Comparison of ENCODE assay signal across 8 cellular contexts in genomic region chr19:6516659-6517291, GRCh38.
DNase-seq lines count a peak whose midpoint lies in the region; ATAC-seq and TF ChIP-seq lines count a peak whose summit lies in the region.

No MANE protein-coding gene starts in this region.

- CTCF ChIA-PET in GM10248 (lab: Yijun Ruan, JAX): interaction anchor here (0.6 to 4.3 kb wide), 39 partner anchors 11 to 351 kb away, joined by 3 to 40 read pairs (median 4); partner anchors contain the start of genes DENND1C, GPR108, TUBB4A and VAV1

- peak; percentile 98 for TF ChIP-seq CTCF in GM10248 (IDR thresholded peaks at IDR 0.05; ENCODE audit: control extremely low read depth, extremely low read depth, low read depth, missing control alignments)

- H3K27ac ChIP-seq in caudate nucleus (ENCODE audit: low read depth, low read length): peak overlapping the region; percentile 94

- peak; percentile 85 for DNase-seq in GM10248 (ENCODE audit: extremely low spot score)
- peak; percentile 86 for DNase-seq in NCI-H2196 treated with DMSO at 0.1 percent for 48 hours (lab: John Stamatoyannopoulos, UW; ENCODE audit: unreplicated experiment)
- peak; percentile 83 to 93 (median 91) for DNase-seq in activated CD4-positive, CD25-positive, alpha-beta regulatory T cell (lab: John Stamatoyannopoulos, UW)
- DNase-seq in caudate nucleus (lab: John Stamatoyannopoulos, UW): peak in 60 of 61 donors; percentile 11 to 92 (median 80)
- peak; percentile 90 for DNase-seq in islet precursor cell
- peak; percentile 44 for DNase-seq in smooth muscle cell of the brain vasculature (ENCODE audit: low read depth, low spot score)

- peak; percentile 31 for ATAC-seq in HG02840 (IDR thresholded peaks at IDR 0.05; ENCODE audit: low FRiP score, unreplicated experiment)
- no peak for ATAC-seq in HG02884 (IDR thresholded peaks at IDR 0.05; ENCODE audit: unreplicated experiment)

- POLR2A ChIA-PET in GM10248 (lab: Yijun Ruan, JAX): interaction anchor here (0.6 to 2.3 kb wide), 6 partner anchors 11 to 529 kb away, joined by 3 to 31 read pairs (median 9); partner anchors contain the start of gene TNFSF9
